Comparison of ENCODE assay signal across 17 cellular contexts in genomic region chr7:25149844-25150243, GRCh38.
"Had no signal": no experiment of that assay in that cellular context is flagged by ENCODE, and none has a peak within 500 bp of the region (broad histone marks: within the 10 kb centered on the region; RNA-seq: fewer than 3 reads in every experiment).

No MANE protein-coding gene starts in this region.

- H3K9me3 ChIP-seq: breast epithelium, left lung had no signal

- H3K36me3 ChIP-seq: breast epithelium had no signal

- H3K27ac Mint-ChIP-seq: activated naive CD8-positive, alpha-beta T cell; natural killer cell; progenitor cell of endocrine pancreas; T-helper 2 cell treated with Interferon-gamma antibody and Interleukin-4, amounts not matched to agents 5 μg/mL and 100 μg/mL, for 36 hours; type B pancreatic cell had no signal

- H3K4me3 ChIP-seq: breast epithelium, left lung, skin epidermis had no signal

- H3K27ac ChIP-seq: breast epithelium, left lung, skin epidermis had no signal

- H3K4me3 Mint-ChIP-seq: activated naive CD8-positive, alpha-beta T cell; natural killer cell; T-helper 2 cell treated with Interferon-gamma antibody and Interleukin-4, amounts not matched to agents 5 μg/mL and 100 μg/mL, for 36 hours; type B pancreatic cell had no signal

- H3K4me1 Mint-ChIP-seq: natural killer cell had no signal

- DNase-seq: activated CD4-positive, CD25-positive, alpha-beta regulatory T cell; activated gamma-delta T cell; activated T-cell treated with anti-CD3 and anti-CD28 coated beads, Interleukin-2, amount 50 U/mL, for 48 hours; cerebellar nuclear complex; kidney; left lung; natural killer cell; right cardiac atrium; stimulated activated CD4-positive, alpha-beta T cell treated with anti-CD3 and anti-CD28 coated beads, Interleukin-15, amount 100 ng/mL, for 24 hours; stimulated activated CD4-positive, alpha-beta T cell treated with anti-CD3 and anti-CD28 coated beads, Interleukin-4, amount 100 ng/mL, for 1 hour; stimulated activated naive CD4-positive, alpha-beta T cell had no signal

- H3K4me1 ChIP-seq: breast epithelium, left lung had no signal

- H3K27me3 Mint-ChIP-seq: activated naive CD8-positive, alpha-beta T cell; progenitor cell of endocrine pancreas; type B pancreatic cell had no signal

- H3K9me3 Mint-ChIP-seq: natural killer cell; T-helper 2 cell treated with Interferon-gamma antibody and Interleukin-4, amounts not matched to agents 5 μg/mL and 100 μg/mL, for 36 hours; type B pancreatic cell had no signal

- H3K27me3 ChIP-seq: breast epithelium, left lung had no signal
